Comparison of ENCODE assay signal across 1 cellular context in the genomic region with DNA sequence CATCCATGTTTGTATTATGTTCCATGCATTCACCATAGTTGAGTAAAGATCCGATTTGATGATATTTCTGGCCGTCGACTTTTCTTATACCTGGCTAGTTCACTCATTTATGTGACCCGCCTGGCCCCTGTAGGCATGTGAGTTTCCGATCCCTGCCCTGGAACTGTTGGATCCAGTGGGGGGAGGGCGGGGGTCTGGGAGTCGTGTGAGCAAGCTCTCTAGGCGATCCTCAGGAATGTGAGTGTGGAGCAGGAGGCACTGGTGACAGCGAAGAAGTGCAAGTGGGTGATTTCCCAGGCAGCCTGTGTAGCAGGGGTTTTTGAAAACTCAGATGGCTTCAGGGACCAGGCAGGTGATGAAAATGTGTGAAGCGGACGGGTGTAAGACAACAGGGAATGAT.
TF ChIP-seq lines count a peak whose summit lies in the region.

No MANE protein-coding gene starts in this region.

TF ChIP-seq in GM12891, 5 proteins besides CTCF, POLR2A, EP300 and RAD21:
- no peak for TF ChIP-seq TAF1 (IDR thresholded peaks at IDR 0.05; ENCODE audit: low read depth, low read length)
- TF ChIP-seq POLR2AphosphoS5 (IDR thresholded peaks at IDR 0.05; ENCODE audit: low read depth, low read length), result no peak
- no peak for TF ChIP-seq POU2F2 (IDR thresholded peaks at IDR 0.05; ENCODE audit: low read depth, low read length)
TF ChIP-seq in GM12891: peak in this region for 0.
